2 cellular contexts compared by ENCODE assay signal in genomic region chr17:59796138-59796537, GRCh38.
TF ChIP-seq lines count a peak whose summit lies in the region.

No MANE protein-coding gene starts in this region.

TF ChIP-seq in SK-N-SH, 30 proteins besides CTCF, POLR2A, EP300 and RAD21 (continued from another document):
- TF ChIP-seq POLR2AphosphoS5 (IDR thresholded peaks at IDR 0.05; ENCODE audit: low read depth, low read length) (no peak), REST (IDR thresholded peaks at IDR 0.05; ENCODE audit: low read depth, low read length) (no peak), GABPA (IDR thresholded peaks at IDR 0.05; ENCODE audit: low read depth) (no peak), ZBTB33 (IDR thresholded peaks at IDR 0.05; ENCODE audit: borderline replicate concordance, low read depth) (no peak), USF1 (IDR thresholded peaks at IDR 0.05; ENCODE audit: borderline replicate concordance, low read depth) (no peak), JUND (IDR thresholded peaks at IDR 0.05) (no peak), CHD2 (IDR thresholded peaks at IDR 0.05; ENCODE audit: low read length, partially characterized antibody) (no peak), FOSL2 (IDR thresholded peaks at IDR 0.05; ENCODE audit: borderline replicate concordance, low read depth) (no peak), TEAD4 (IDR thresholded peaks at IDR 0.05; ENCODE audit: borderline replicate concordance, insufficient read depth) (no peak), TAF1 (IDR thresholded peaks at IDR 0.05; ENCODE audit: borderline replicate concordance, low read depth, low read length) (no peak)
- TF ChIP-seq, protein P1, sequence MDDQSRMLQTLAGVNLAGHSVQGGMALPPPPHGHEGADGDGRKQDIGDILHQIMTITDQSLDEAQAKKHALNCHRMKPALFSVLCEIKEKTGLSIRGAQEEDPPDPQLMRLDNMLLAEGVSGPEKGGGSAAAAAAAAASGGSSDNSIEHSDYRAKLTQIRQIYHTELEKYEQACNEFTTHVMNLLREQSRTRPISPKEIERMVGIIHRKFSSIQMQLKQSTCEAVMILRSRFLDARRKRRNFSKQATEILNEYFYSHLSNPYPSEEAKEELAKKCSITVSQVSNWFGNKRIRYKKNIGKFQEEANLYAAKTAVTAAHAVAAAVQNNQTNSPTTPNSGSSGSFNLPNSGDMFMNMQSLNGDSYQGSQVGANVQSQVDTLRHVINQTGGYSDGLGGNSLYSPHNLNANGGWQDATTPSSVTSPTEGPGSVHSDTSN (IDR thresholded peaks at IDR 0.05) = no peak
- TF ChIP-seq, protein P2, sequence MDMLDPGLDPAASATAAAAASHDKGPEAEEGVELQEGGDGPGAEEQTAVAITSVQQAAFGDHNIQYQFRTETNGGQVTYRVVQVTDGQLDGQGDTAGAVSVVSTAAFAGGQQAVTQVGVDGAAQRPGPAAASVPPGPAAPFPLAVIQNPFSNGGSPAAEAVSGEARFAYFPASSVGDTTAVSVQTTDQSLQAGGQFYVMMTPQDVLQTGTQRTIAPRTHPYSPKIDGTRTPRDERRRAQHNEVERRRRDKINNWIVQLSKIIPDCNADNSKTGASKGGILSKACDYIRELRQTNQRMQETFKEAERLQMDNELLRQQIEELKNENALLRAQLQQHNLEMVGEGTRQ (IDR thresholded peaks at IDR 0.05; ENCODE audit: borderline replicate concordance, low read depth, low read length) = no peak
- TF ChIP-seq, protein P3, sequence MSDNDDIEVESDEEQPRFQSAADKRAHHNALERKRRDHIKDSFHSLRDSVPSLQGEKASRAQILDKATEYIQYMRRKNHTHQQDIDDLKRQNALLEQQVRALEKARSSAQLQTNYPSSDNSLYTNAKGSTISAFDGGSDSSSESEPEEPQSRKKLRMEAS (IDR thresholded peaks at IDR 0.05; ENCODE audit: low read depth) = no peak
- TF ChIP-seq, protein P4, sequence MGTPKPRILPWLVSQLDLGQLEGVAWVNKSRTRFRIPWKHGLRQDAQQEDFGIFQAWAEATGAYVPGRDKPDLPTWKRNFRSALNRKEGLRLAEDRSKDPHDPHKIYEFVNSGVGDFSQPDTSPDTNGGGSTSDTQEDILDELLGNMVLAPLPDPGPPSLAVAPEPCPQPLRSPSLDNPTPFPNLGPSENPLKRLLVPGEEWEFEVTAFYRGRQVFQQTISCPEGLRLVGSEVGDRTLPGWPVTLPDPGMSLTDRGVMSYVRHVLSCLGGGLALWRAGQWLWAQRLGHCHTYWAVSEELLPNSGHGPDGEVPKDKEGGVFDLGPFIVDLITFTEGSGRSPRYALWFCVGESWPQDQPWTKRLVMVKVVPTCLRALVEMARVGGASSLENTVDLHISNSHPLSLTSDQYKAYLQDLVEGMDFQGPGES (IDR thresholded peaks at IDR 0.05; ENCODE audit: low read depth, low read length) = no peak

TF ChIP-seq in SK-N-SH treated with all-trans-retinoic acid at 6 μM for 48 hours, 23 proteins besides CTCF, POLR2A, EP300 and RAD21 (continued from another document):
- TF ChIP-seq, protein P5, sequence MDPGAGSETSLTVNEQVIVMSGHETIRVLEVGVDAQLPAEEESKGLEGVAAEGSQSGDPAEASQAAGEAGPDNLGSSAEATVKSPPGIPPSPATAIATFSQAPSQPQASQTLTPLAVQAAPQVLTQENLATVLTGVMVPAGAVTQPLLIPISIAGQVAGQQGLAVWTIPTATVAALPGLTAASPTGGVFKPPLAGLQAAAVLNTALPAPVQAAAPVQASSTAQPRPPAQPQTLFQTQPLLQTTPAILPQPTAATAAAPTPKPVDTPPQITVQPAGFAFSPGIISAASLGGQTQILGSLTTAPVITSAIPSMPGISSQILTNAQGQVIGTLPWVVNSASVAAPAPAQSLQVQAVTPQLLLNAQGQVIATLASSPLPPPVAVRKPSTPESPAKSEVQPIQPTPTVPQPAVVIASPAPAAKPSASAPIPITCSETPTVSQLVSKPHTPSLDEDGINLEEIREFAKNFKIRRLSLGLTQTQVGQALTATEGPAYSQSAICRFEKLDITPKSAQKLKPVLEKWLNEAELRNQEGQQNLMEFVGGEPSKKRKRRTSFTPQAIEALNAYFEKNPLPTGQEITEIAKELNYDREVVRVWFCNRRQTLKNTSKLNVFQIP (CRISPR knock-in tag; IDR thresholded peaks at IDR 0.05; ENCODE audit: borderline replicate concordance, low read depth) = no peak
- TF ChIP-seq ZNF8 (CRISPR knock-in tag; IDR thresholded peaks at IDR 0.05) (no peak), CSDC2 (CRISPR knock-in tag; IDR thresholded peaks at IDR 0.05) (no peak), GLIS3 (CRISPR knock-in tag; IDR thresholded peaks at IDR 0.05) (no peak)
TF ChIP-seq in SK-N-SH treated with all-trans-retinoic acid at 6 μM for 48 hours: peak in this region for 0.
